ENCODE assay signal across 16 cellular contexts in the genomic region with DNA sequence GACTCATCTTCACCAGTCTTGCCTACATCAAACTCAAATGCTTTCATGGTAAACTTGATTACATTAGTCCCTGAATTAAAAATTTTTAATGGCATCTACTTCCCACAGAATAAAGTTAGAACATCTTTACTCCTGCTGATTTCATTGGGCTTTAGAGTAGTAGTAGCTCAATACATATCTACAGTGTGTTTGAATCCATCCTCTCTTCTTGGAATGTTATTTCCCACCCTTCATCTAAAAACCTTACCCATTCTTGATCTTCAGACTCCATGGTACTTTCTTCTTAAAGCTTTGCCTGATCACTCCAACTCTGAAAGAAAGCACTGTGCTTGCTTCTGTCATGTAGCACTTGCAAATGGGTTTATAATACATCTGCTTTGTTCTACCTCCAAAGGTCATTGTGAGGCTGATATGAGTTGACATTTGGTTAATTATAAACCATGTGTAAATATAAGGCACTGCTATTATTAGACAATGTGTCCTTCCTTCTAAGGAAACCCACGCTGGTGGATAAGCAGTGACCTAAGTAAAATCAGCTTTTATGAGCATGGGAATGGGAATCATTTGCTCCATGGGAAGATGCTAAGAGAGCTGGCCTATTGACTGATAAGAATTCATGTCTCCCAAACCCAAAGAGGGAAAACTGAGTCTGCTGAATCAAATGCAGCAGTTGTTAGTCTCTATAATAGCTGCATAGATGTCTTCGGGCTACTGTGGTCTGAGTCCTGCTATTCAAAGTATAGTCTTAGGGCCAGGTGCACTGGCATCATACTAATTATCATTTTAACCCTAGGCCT. TPM values are rescaled to one million over a fixed set of nuclear protein-coding genes. Genes with fewer than 3 reads are reported as not detected.
DNase-seq lines count a peak whose midpoint lies in the region; ATAC-seq and TF ChIP-seq lines count a peak whose summit lies in the region.
"Had no signal": no experiment of that assay in that cellular context is flagged by ENCODE, and none has a peak within 500 bp of the region (broad histone marks: within the 10 kb centered on the region; RNA-seq: fewer than 3 reads in every experiment).

No MANE protein-coding gene starts in this region.

- ATAC-seq in GM18870 (IDR thresholded peaks at IDR 0.05; ENCODE audit: unreplicated experiment) (peak; percentile 73), HG02571 (IDR thresholded peaks at IDR 0.05; ENCODE audit: unreplicated experiment) (peak; percentile 74), HG03558 (IDR thresholded peaks at IDR 0.05; ENCODE audit: extremely low read depth, unreplicated experiment) (peak; percentile 82), mucosa of descending colon (peak; percentile 95)
- ATAC-seq: HCT116; natural killer cell treated with Interleukin-12 subunit alpha and Interleukin-12 subunit beta and Interleukin-15 and Interleukin-18, amount 100 ng/mL, for 72 hours had no signal

- peaks cover 11% of the 10 kb centered on the region for H3K4me1 ChIP-seq in mucosa of descending colon (ENCODE audit: low read depth)

- H3K9me3 ChIP-seq in mucosa of descending colon = no peaks in the 10 kb centered on the region

- no peaks in the 10 kb centered on the region for H3K36me3 ChIP-seq in mucosa of descending colon (ENCODE audit: low read depth)

- no peak for TF ChIP-seq CTCF in mucosa of descending colon (IDR thresholded peaks at IDR 0.05)
- TF ChIP-seq CTCF in GM10248 (IDR thresholded peaks at IDR 0.05; ENCODE audit: control extremely low read depth, extremely low read depth, low read depth, missing control alignments) = no peak

- intact Hi-C loops in mucosa of descending colon (cut with DNase I, micrococcal nuclease) = no loop called here

- POLR2A ChIA-PET in GM10248 (lab: Yijun Ruan, JAX) = no interaction called here

- CTCF ChIA-PET in GM10248 (lab: Yijun Ruan, JAX) = interaction anchor here (0.9 kb wide), 1 partner anchor 105 kb away, joined by 3 read pairs; no protein-coding TSS in a partner anchor

- H3K4me3 ChIP-seq in mucosa of descending colon = no peak overlapping the region

- DNase-seq in mucosa of descending colon (peak in 1 of 3 donors; percentile 31), amniotic stem cell (lab: John Stamatoyannopoulos, UW) (no peak), AML-193 (lab: John Stamatoyannopoulos, UW) (no peak), NCI-H748 treated with DMSO at 0.1 percent for 48 hours (lab: John Stamatoyannopoulos, UW) (no peak), GM10248 (ENCODE audit: extremely low spot score) (no peak)
- DNase-seq: activated naive CD8-positive, alpha-beta T cell treated with anti-CD3 and anti-CD28 coated beads, Interleukin-2, amount 10 ng/mL, durations not matched to agents 7 days and 5 days; CD4-positive, CD25-positive, alpha-beta regulatory T cell; cortex of kidney; IMR-90; NCI-H1694 treated with DMSO at 0.1 percent for 48 hours had no signal

RNA-seq across cellular contexts. Expression of a gene that starts 7.5 kb away (rescaled TPM):
- 10 to 100 TPM; 10.3 to 47.1 (median 35.8) TPM for total RNA-seq in mucosa of descending colon
- total RNA-seq: activated naive CD8-positive, alpha-beta T cell treated with anti-CD3 and anti-CD28 coated beads, Interleukin-2, amount 10 ng/mL, durations not matched to agents 7 days and 5 days; CD4-positive, CD25-positive, alpha-beta regulatory T cell; natural killer cell treated with Interleukin-12 subunit alpha and Interleukin-12 subunit beta and Interleukin-15 and Interleukin-18, amount 100 ng/mL, for 72 hours; T-helper 1 cell treated with Interleukin-12 subunit alpha and Interleukin-12 subunit beta and Interleukin-4 antibody, amounts not matched to agents 30 ng/mL and 1 ng/mL, for 36 hours had no signal
